8 cellular contexts compared by ENCODE assay signal in the genomic region with DNA sequence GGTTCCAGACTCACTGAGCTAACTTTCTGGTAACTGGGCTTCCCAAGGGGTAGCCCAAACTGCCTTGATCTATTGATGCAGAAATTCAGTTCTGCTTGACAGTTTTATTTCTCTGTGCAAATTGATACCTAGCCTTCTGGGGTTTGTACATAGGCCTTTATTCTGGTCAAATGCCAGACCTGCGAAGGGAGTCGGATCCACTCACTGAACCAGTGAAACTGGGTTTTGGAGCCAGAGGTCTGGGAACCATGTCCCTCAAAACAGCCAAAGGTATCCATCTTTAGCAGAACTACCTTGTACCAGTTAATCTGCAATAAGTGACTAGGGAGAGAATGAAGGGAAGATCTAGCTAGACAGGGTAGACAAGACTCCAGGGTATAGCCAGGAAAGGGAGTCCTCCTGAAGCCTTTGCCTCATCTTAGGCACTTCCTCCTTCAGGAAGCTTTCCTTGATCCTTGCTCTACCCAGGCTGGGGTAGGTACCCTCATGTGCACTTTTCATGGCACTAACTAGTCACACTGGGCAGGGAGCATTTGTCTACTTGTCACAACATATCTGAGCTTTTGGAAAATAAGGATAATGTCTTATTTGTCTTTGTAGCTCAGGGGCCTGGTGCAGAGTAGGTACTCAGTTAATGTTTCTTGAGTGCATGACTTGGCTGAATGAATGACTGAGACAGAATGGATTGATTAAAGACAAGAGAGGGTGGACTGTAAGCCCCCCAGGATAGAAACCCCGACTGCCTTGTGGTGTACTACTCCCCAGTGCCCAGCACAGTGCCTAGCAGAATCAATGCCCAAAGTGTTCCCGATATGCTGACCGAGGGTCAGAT. TPM values are rescaled to one million over a fixed set of nuclear protein-coding genes. Genes with fewer than 3 reads are reported as not detected.
DNase-seq lines count a peak whose midpoint lies in the region; ATAC-seq and TF ChIP-seq lines count a peak whose summit lies in the region.

No MANE protein-coding gene starts in this region.

- 49% methylated on average over 5 of the region's 5 CpGs; no CpG with 5 or more reads in 1 of the 2 donors for WGBS in transverse colon (ENCODE audit: low coverage in 1 of 2), 2 donors

- H3K9me3 ChIP-seq in transverse colon: no peaks in the 10 kb centered on the region

- no TSS peak for BruUV-seq in MCF 10A (replicated peaks; lab: Mats Ljungman, UMichigan)

- no peaks in the 10 kb centered on the region for H3K27me3 ChIP-seq in transverse colon

- in situ Hi-C loops in transverse colon (cut with MboI; ENCODE audit: low pct_ligation_motif_present in 1 of 4, low pct_unique_long_range_greater_than_20kb in 1 of 4, low sequenced_read_pairs in 3 of 4): loop anchor here in 3 of 4 donors (25.0 kb wide), 1 partner anchor 284 kb away; a partner anchor contains a TSS

- H3K9me3 Mint-ChIP-seq in activated T-cell treated with anti-CD3 and anti-CD28 coated beads, Interleukin-2, amount 50 U/mL, for 4 hours: no peaks in the 10 kb centered on the region
- H3K9me3 Mint-ChIP-seq in MCF 10A (ENCODE audit: unreplicated experiment) (no peaks in the 10 kb centered on the region), memory B cell (no peaks in the 10 kb centered on the region)

- TF ChIP-seq CTCF in MCF 10A (IDR thresholded peaks at IDR 0.05; ENCODE audit: unreplicated experiment): no peak
- no peak for TF ChIP-seq CTCF in transverse colon (IDR thresholded peaks at IDR 0.05)

- H3K36me3 Mint-ChIP-seq in activated T-cell treated with anti-CD3 and anti-CD28 coated beads, Interleukin-2, amount 50 U/mL, for 4 hours (ENCODE audit: insufficient read depth): no peaks in the 10 kb centered on the region
- peaks cover 23% of the 10 kb centered on the region for H3K36me3 Mint-ChIP-seq in MCF 10A (ENCODE audit: insufficient read depth, unreplicated experiment)
- H3K36me3 Mint-ChIP-seq in memory B cell: peaks cover 2% of the 10 kb centered on the region

- peaks cover 32 to 44% (median 37%) of the 10 kb centered on the region in 4 donors for H3K4me1 ChIP-seq in transverse colon

- POLR2A ChIA-PET in MCF 10A (lab: Yijun Ruan, JAX): interaction anchor here (0.6 to 8.2 kb wide), 15 partner anchors 7 to 278 kb away, joined by 3 to 120 read pairs (median 19); a partner anchor contains a TSS

- intact Hi-C loops in MCF 10A (cut with micrococcal nuclease) (loop anchor here (10.0 kb wide), 1 partner anchor 72 kb away; a partner anchor contains a TSS), transverse colon (cut with DNase I; ENCODE audit: low total_unique reads) (no loop called here)

- peak overlapping the region; percentile 66 to 90 (median 80) for H3K4me3 ChIP-seq in transverse colon

- peak overlapping the region; percentile 86 for H3K4me3 Mint-ChIP-seq in activated T-cell treated with anti-CD3 and anti-CD28 coated beads, Interleukin-2, amount 50 U/mL, for 4 hours
- peak overlapping the region; percentile 87 for H3K4me3 Mint-ChIP-seq in MCF 10A (ENCODE audit: unreplicated experiment)
- H3K4me3 Mint-ChIP-seq in memory B cell: peak overlapping the region; percentile 84

- CTCF ChIA-PET in MCF 10A (lab: Yijun Ruan, JAX): interaction anchor here (0.7 to 2.5 kb wide), 9 partner anchors 10 to 280 kb away, joined by 3 to 15 read pairs (median 4); a partner anchor contains a TSS

- ATAC-seq in activated T-cell treated with anti-CD3 and anti-CD28 coated beads, Interleukin-2, amount 50 U/mL, for 4 hours: no peak
- ATAC-seq in memory B cell (ENCODE audit: low read depth) (no peak), HG02763 (IDR thresholded peaks at IDR 0.05; ENCODE audit: unreplicated experiment) (no peak), GM21390 (IDR thresholded peaks at IDR 0.05; ENCODE audit: unreplicated experiment) (no peak)

- H3K27ac ChIP-seq in transverse colon: peak overlapping the region; percentile 93 to 96 (median 94)

- no peak for TF ChIP-seq EP300 in transverse colon (IDR thresholded peaks at IDR 0.05; ENCODE audit: low read depth)

- peaks cover 30% of the 10 kb centered on the region for H3K4me1 Mint-ChIP-seq in activated T-cell treated with anti-CD3 and anti-CD28 coated beads, Interleukin-2, amount 50 U/mL, for 4 hours (ENCODE audit: low read depth)
- H3K4me1 Mint-ChIP-seq in MCF 10A (ENCODE audit: insufficient read depth, unreplicated experiment) (peaks cover 38% of the 10 kb centered on the region), memory B cell (peaks cover 10% of the 10 kb centered on the region)

- no peak for TF ChIP-seq POLR2A in transverse colon (IDR thresholded peaks at IDR 0.05)

- H3K27me3 Mint-ChIP-seq in activated T-cell treated with anti-CD3 and anti-CD28 coated beads, Interleukin-2, amount 50 U/mL, for 4 hours (ENCODE audit: low read depth): peaks cover 4% of the 10 kb centered on the region
- H3K27me3 Mint-ChIP-seq in MCF 10A (ENCODE audit: insufficient read depth, unreplicated experiment) (no peaks in the 10 kb centered on the region), memory B cell (no peaks in the 10 kb centered on the region)

- no peaks in the 10 kb centered on the region for H3K36me3 ChIP-seq in transverse colon

- H3K27ac Mint-ChIP-seq in MCF 10A (ENCODE audit: low read depth, unreplicated experiment) (peak overlapping the region; percentile 78), memory B cell (no peak overlapping the region)

- DNase-seq in activated T-cell treated with anti-CD3 and anti-CD28 coated beads, Interleukin-2, amount 50 U/mL, for 4 hours: no peak
- DNase-seq in activated T-cell treated with anti-CD3 and anti-CD28 coated beads, Interleukin-2, amount 50 U/mL, for 48 hours: no peak
- DNase-seq in MCF 10A (ENCODE audit: unreplicated experiment) (no peak), memory B cell (ENCODE audit: low spot score in 2 of 2) (no peak), transverse colon (no peak), NCI-H2196 (lab: John Stamatoyannopoulos, UW; ENCODE audit: unreplicated experiment) (no peak)

RNA-seq across cellular contexts. Expression of a gene that starts 1.4 kb away (rescaled TPM):
- total RNA-seq in activated T-cell treated with anti-CD3 and anti-CD28 coated beads, Interleukin-2, amount 50 U/mL, for 4 hours: 1 to 10 TPM; 2.4 to 3.4 (median 2.5) TPM
- total RNA-seq in MCF 10A (2022): 14.3 and 15.2 TPM in 2 replicates
- 10 to 100 TPM; 26.5 to 52.0 (median 36.5) TPM for total RNA-seq in transverse colon

RNA-seq across cellular contexts. Expression of a gene that starts 6.3 kb away (rescaled TPM):
- 100 to 1,000 TPM; 133 to 156 (median 142) TPM for total RNA-seq in activated T-cell treated with anti-CD3 and anti-CD28 coated beads, Interleukin-2, amount 50 U/mL, for 4 hours
- total RNA-seq in MCF 10A (2022): 45.8 and 58.0 TPM in 2 replicates
- total RNA-seq in transverse colon: 100 to 1,000 TPM in 2 of 4 donors, 10 to 100 TPM in 2; 37.2 to 131 (median 108) TPM

RNA-seq across cellular contexts. Expression of a gene that starts 20.8 kb away (rescaled TPM):
- total RNA-seq in activated T-cell treated with anti-CD3 and anti-CD28 coated beads, Interleukin-2, amount 50 U/mL, for 4 hours: 10 to 100 TPM; 32.1 to 35.7 (median 32.8) TPM
- total RNA-seq in MCF 10A (2022): 23.9 and 28.9 TPM in 2 replicates
- 10 to 100 TPM in 3 of 4 donors, 1 to 10 TPM in 1; 9.4 to 29.5 (median 23.2) TPM for total RNA-seq in transverse colon
